Comparison of ENCODE assay signal across 17 cellular contexts in genomic region chr12:66679441-66680069, GRCh38. TPM values are rescaled to one million over a fixed set of nuclear protein-coding genes. Genes with fewer than 3 reads are reported as not detected.
A peak's percentile ranks its signal among the peaks of the same experiment; 100 is the strongest.
DNase-seq lines count a peak whose midpoint lies in the region; ATAC-seq, FAIRE-seq and TF ChIP-seq lines count a peak whose summit lies in the region.
"Had no signal": no experiment of that assay in that cellular context is flagged by ENCODE, and none has a peak within 500 bp of the region (broad histone marks: within the 10 kb centered on the region; RNA-seq: fewer than 3 reads in every experiment).

No MANE protein-coding gene starts in this region.

- no peak for ATAC-seq in activated T-cell treated with anti-CD3 and anti-CD28 coated beads, Interleukin-2, amount 50 U/mL, for 72 hours (replicated peaks in 1 of 2)
- no peak for ATAC-seq in activated T-cell treated with anti-CD3 and anti-CD28 coated beads, Interleukin-2, amount 50 U/mL, for 4 hours
- ATAC-seq: effector memory CD8-positive, alpha-beta T cell had no signal

- no peak for TF ChIP-seq POLR2A in transverse colon (IDR thresholded peaks at IDR 0.05)

- H3K4me3 ChIP-seq in astrocyte (ENCODE audit: insufficient read depth, low read depth, low read length) (peak overlapping the region; percentile 48), mesendoderm (ENCODE audit: low read length) (no peak overlapping the region), transverse colon (no peak overlapping the region)
- H3K4me3 ChIP-seq: SJSA1 had no signal

- TF ChIP-seq CTCF in astrocyte (IDR thresholded peaks at IDR 0.05; ENCODE audit: insufficient read depth, low read depth, low read length) (no peak), transverse colon (IDR thresholded peaks at IDR 0.05) (no peak)

- no peaks in the 10 kb centered on the region for H3K36me3 Mint-ChIP-seq in activated T-cell treated with anti-CD3 and anti-CD28 coated beads, Interleukin-2, amount 50 U/mL, for 72 hours (ENCODE audit: insufficient read depth in 2 of 2)
- H3K36me3 Mint-ChIP-seq in activated T-cell treated with anti-CD3 and anti-CD28 coated beads, Interleukin-2, amount 50 U/mL, for 4 hours (ENCODE audit: insufficient read depth), result no peaks in the 10 kb centered on the region
- H3K36me3 Mint-ChIP-seq in astrocyte (ENCODE audit: low read depth, unreplicated experiment), result no peaks in the 10 kb centered on the region

- no peak overlapping the region for H3K4me3 Mint-ChIP-seq in activated T-cell treated with anti-CD3 and anti-CD28 coated beads, Interleukin-2, amount 50 U/mL, for 72 hours
- H3K4me3 Mint-ChIP-seq in activated T-cell treated with anti-CD3 and anti-CD28 coated beads, Interleukin-2, amount 50 U/mL, for 4 hours, result no peak overlapping the region
- H3K4me3 Mint-ChIP-seq in astrocyte (ENCODE audit: unreplicated experiment), result no peak overlapping the region
- H3K4me3 Mint-ChIP-seq: effector memory CD8-positive, alpha-beta T cell; HFFc6; T-helper 1 cell treated with Interleukin-12 subunit alpha and Interleukin-12 subunit beta and Interleukin-4 antibody, amounts not matched to agents 30 μg/mL and 1 μg/mL, for 36 hours had no signal

- H2BK5ac ChIP-seq in mesendoderm (ENCODE audit: low read length), result no peak overlapping the region

- H4K5ac ChIP-seq in mesendoderm (ENCODE audit: low read length), result no peak overlapping the region

- H3K4me2 ChIP-seq in astrocyte (ENCODE audit: low read length) (peak overlapping the region; percentile 86), mesendoderm (ENCODE audit: low read length) (no peak overlapping the region)

- H3K9me3 Mint-ChIP-seq in activated T-cell treated with anti-CD3 and anti-CD28 coated beads, Interleukin-2, amount 50 U/mL, for 72 hours, result peaks cover 0 to under 1% of the 10 kb centered on the region in 2 donors
- no peaks in the 10 kb centered on the region for H3K9me3 Mint-ChIP-seq in activated T-cell treated with anti-CD3 and anti-CD28 coated beads, Interleukin-2, amount 50 U/mL, for 4 hours
- peaks cover 1% of the 10 kb centered on the region for H3K9me3 Mint-ChIP-seq in astrocyte (ENCODE audit: unreplicated experiment)
- H3K9me3 Mint-ChIP-seq: effector memory CD8-positive, alpha-beta T cell; HFFc6; T-helper 1 cell treated with Interleukin-12 subunit alpha and Interleukin-12 subunit beta and Interleukin-4 antibody, amounts not matched to agents 30 μg/mL and 1 μg/mL, for 36 hours had no signal

- H3K79me1 ChIP-seq in mesendoderm (ENCODE audit: low read length), result no peaks in the 10 kb centered on the region

- H3K18ac ChIP-seq in mesendoderm (ENCODE audit: low read length), result no peak overlapping the region

- peak overlapping the region; percentile 29 for H3K27ac Mint-ChIP-seq in activated T-cell treated with anti-CD3 and anti-CD28 coated beads, Interleukin-2, amount 50 U/mL, for 72 hours
- H3K27ac Mint-ChIP-seq in astrocyte (ENCODE audit: unreplicated experiment), result peak overlapping the region; percentile 20
- H3K27ac Mint-ChIP-seq: effector memory CD8-positive, alpha-beta T cell; HFFc6; T-helper 1 cell treated with Interleukin-12 subunit alpha and Interleukin-12 subunit beta and Interleukin-4 antibody, amounts not matched to agents 30 μg/mL and 1 μg/mL, for 36 hours had no signal

- no peak overlapping the region for H2BK120ac ChIP-seq in mesendoderm (ENCODE audit: low read depth, low read length)

- H3K56ac ChIP-seq in mesendoderm (ENCODE audit: low read length), result no peak overlapping the region

- peaks cover 3% of the 10 kb centered on the region for H3K27me3 ChIP-seq in astrocyte (ENCODE audit: insufficient read depth, low read length)
- H3K27me3 ChIP-seq in mesendoderm (ENCODE audit: insufficient read depth, low read length, poor library complexity), result no peaks in the 10 kb centered on the region
- H3K27me3 ChIP-seq in transverse colon, result no peaks in the 10 kb centered on the region
- H3K27me3 ChIP-seq: vagina had no signal

- H3K4me1 ChIP-seq in astrocyte (ENCODE audit: insufficient read depth, low read length) (peaks cover 7% of the 10 kb centered on the region), mesendoderm (ENCODE audit: control insufficient read depth, low read depth, low read length) (peaks cover 7% of the 10 kb centered on the region), transverse colon (peaks cover 0 to 5% (median 0%) of the 10 kb centered on the region in 4 donors)
- H3K4me1 ChIP-seq: SJSA1 had no signal

- H3K9ac ChIP-seq in astrocyte (ENCODE audit: low read length) (peak overlapping the region; percentile 42), mesendoderm (ENCODE audit: low read length) (no peak overlapping the region)

- WGBS in mesendoderm (ENCODE audit: extremely low coverage, insufficient coverage, low lambda C conversion rate), result 100% methylated on average over 2 of the region's 7 CpGs
- WGBS in transverse colon (ENCODE audit: low coverage in 1 of 2), 2 donors, result 74 to 79% methylated on average over 7 of the region's 7 CpGs

- no peaks in the 10 kb centered on the region for H3K4me1 Mint-ChIP-seq in activated T-cell treated with anti-CD3 and anti-CD28 coated beads, Interleukin-2, amount 50 U/mL, for 72 hours (ENCODE audit: low read depth)
- H3K4me1 Mint-ChIP-seq in activated T-cell treated with anti-CD3 and anti-CD28 coated beads, Interleukin-2, amount 50 U/mL, for 4 hours (ENCODE audit: low read depth), result no peaks in the 10 kb centered on the region
- peaks cover 13% of the 10 kb centered on the region for H3K4me1 Mint-ChIP-seq in astrocyte (ENCODE audit: low read depth, unreplicated experiment)

- H4K20me1 ChIP-seq in astrocyte (ENCODE audit: insufficient read depth, low read length), result no peaks in the 10 kb centered on the region

- H2AK5ac ChIP-seq in mesendoderm (ENCODE audit: low read length), result no peak overlapping the region

- H3K79me2 ChIP-seq in astrocyte (ENCODE audit: insufficient read depth, low read length) (no peaks in the 10 kb centered on the region), mesendoderm (ENCODE audit: control insufficient read depth, insufficient read depth, low read length) (no peaks in the 10 kb centered on the region)

- H3K23ac ChIP-seq in mesendoderm (ENCODE audit: low read length), result no peak overlapping the region

- no peaks in the 10 kb centered on the region for H3K36me3 ChIP-seq in astrocyte (ENCODE audit: insufficient read depth, low read length)
- H3K36me3 ChIP-seq in mesendoderm (ENCODE audit: control insufficient read depth, insufficient read depth, low read length), result no peaks in the 10 kb centered on the region
- no peaks in the 10 kb centered on the region for H3K36me3 ChIP-seq in transverse colon
- H3K36me3 ChIP-seq: SJSA1, vagina had no signal

- no peaks in the 10 kb centered on the region for H3K9me3 ChIP-seq in astrocyte (ENCODE audit: insufficient read depth, low read depth, low read length)
- no peaks in the 10 kb centered on the region for H3K9me3 ChIP-seq in transverse colon
- H3K9me3 ChIP-seq: SJSA1, vagina had no signal

- H3K27ac ChIP-seq in astrocyte (ENCODE audit: low read depth, low read length) (no peak overlapping the region), mesendoderm (ENCODE audit: low read depth, low read length) (no peak overlapping the region), transverse colon (no peak overlapping the region)
- H3K27ac ChIP-seq: SJSA1, vagina had no signal

- in situ Hi-C loops in transverse colon (cut with MboI; ENCODE audit: low pct_ligation_motif_present in 1 of 4, low pct_unique_long_range_greater_than_20kb in 1 of 4, low sequenced_read_pairs in 3 of 4), result loop anchor here (25.0 kb wide), 3 partner anchors 183 to 417 kb away; no protein-coding TSS in a partner anchor

- peaks cover 30% of the 10 kb centered on the region for H3K27me3 Mint-ChIP-seq in activated T-cell treated with anti-CD3 and anti-CD28 coated beads, Interleukin-2, amount 50 U/mL, for 72 hours (ENCODE audit: low read depth)
- peaks cover 4% of the 10 kb centered on the region for H3K27me3 Mint-ChIP-seq in activated T-cell treated with anti-CD3 and anti-CD28 coated beads, Interleukin-2, amount 50 U/mL, for 4 hours (ENCODE audit: low read depth)
- no peaks in the 10 kb centered on the region for H3K27me3 Mint-ChIP-seq in astrocyte (ENCODE audit: low read depth, unreplicated experiment)

- no peak overlapping the region for H2BK15ac ChIP-seq in mesendoderm (replicated peaks; ENCODE audit: low read depth)

- intact Hi-C loops in transverse colon (cut with DNase I; ENCODE audit: low total_unique reads), result no loop called here

- no peak for TF ChIP-seq EP300 in transverse colon (IDR thresholded peaks at IDR 0.05; ENCODE audit: low read depth)

- H4K8ac ChIP-seq in mesendoderm (ENCODE audit: low read depth, low read length), result no peak overlapping the region

- FAIRE-seq in astrocyte (lab: Jason Lieb, UNC) (no peak), frontal cortex (lab: Jason Lieb, UNC) (no peak)

- H2AFZ ChIP-seq in astrocyte (ENCODE audit: low read depth, low read length), result no peak overlapping the region

- no peak for DNase-seq in activated T-cell treated with anti-CD3 and anti-CD28 coated beads, Interleukin-2, amount 50 U/mL, for 72 hours
- no peak for DNase-seq in activated T-cell treated with anti-CD3 and anti-CD28 coated beads, Interleukin-2, amount 50 U/mL, for 4 hours
- DNase-seq in astrocyte (ENCODE audit: low read depth), result no peak
- DNase-seq in mesendoderm, result peak; percentile 53
- DNase-seq in transverse colon, result no peak
- DNase-seq in central memory CD4-positive, alpha-beta T cell, result no peak
- no peak for DNase-seq in frontal cortex (ENCODE audit: low spot score in 2 of 2)
- DNase-seq in GM19240 (ENCODE audit: insufficient read length, low spot score), result no peak
- DNase-seq: DMS53; effector memory CD8-positive, alpha-beta T cell; HFFc6; MM.1S; stimulated activated CD4-positive, alpha-beta T cell treated with anti-CD3 and anti-CD28 coated beads, Interleukin-4, amount 100 ng/mL, for 4 hours had no signal

- no peak overlapping the region for H3K4ac ChIP-seq in mesendoderm (ENCODE audit: low read depth, low read length)

RNA-seq across cellular contexts. Expression of gene GRIP1, which starts 0.7 kb away (rescaled TPM):
- 1 to 10 TPM in 1 of 2 donors, under 1 TPM in 1; 0.44 to 2.3 TPM for total RNA-seq in activated T-cell treated with anti-CD3 and anti-CD28 coated beads, Interleukin-2, amount 50 U/mL, for 72 hours
- total RNA-seq in activated T-cell treated with anti-CD3 and anti-CD28 coated beads, Interleukin-2, amount 50 U/mL, for 4 hours, result 1 to 10 TPM; 1.6 to 8.0 (median 4.4) TPM
- total RNA-seq in astrocyte (12.6 and 16.7 TPM in 2 replicates), transverse colon (1 to 10 TPM; 4.4 to 9.0 (median 8.2) TPM), frontal cortex (122 TPM)
- polyA plus RNA-seq in mesendoderm (2013, experiment 1 of 2), result 8.9 TPM
- 7.6 TPM for polyA plus RNA-seq in mesendoderm (2013, experiment 2 of 2)
- polyA plus RNA-seq: AG04450 had no signal
